Comparison of ENCODE assay signal across 16 cellular contexts in the genomic region with DNA sequence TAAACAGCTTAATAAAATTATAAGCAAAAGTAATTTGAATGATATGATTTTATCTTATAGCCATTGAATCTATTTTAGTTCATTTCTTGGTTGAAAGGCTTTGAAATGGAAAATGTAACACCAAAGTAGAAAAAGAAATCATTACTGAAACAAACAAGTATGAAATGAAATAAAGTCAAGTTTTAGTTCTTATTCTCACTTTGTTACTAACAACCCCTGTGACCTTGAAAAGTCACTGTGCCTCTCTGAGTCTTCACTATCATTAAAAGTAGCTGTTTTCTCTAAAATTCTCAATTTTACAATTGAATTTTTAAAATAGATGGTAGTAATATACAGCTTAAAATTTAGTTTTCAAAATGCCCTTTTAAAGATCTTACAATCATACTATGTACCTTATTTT.
"Had no signal": no experiment of that assay in that cellular context is flagged by ENCODE, and none has a peak within 500 bp of the region (broad histone marks: within the 10 kb centered on the region; RNA-seq: fewer than 3 reads in every experiment).

No MANE protein-coding gene starts in this region.

- ATAC-seq: activated CD4-positive, alpha-beta T cell treated with anti-CD3 and anti-CD28 coated beads for 36 hours; mucosa of descending colon; stimulated activated naive CD8-positive, alpha-beta T cell treated with anti-CD3 and anti-CD28 coated beads, Interleukin-15, Interleukin-2, amounts not matched to agents 100 U/mL and 50 U/mL, for 24 hours; WTC11 had no signal

- DNase-seq: activated CD4-positive, alpha-beta T cell treated with anti-CD3 and anti-CD28 coated beads for 36 hours; activated CD4-positive, alpha-beta T cell treated with anti-CD3 and anti-CD28 coated beads, Interleukin-2, amount 50 U/mL, for 48 hours; activated gamma-delta T cell treated with Interleukin-2 at 50 U/mL for 16 hours; adrenal gland; cerebellar nuclear complex; cortex of kidney; effector CD4-positive, alpha-beta T cell; immature natural killer cell; mucosa of descending colon; naive B cell; stimulated activated CD4-positive, alpha-beta T cell treated with anti-CD3 and anti-CD28 coated beads, Interleukin-2, amount 100 ng/mL, for 24 hours; stimulated activated naive CD8-positive, alpha-beta T cell treated with anti-CD3 and anti-CD28 coated beads, Interleukin-15, Interleukin-2, amounts not matched to agents 100 U/mL and 50 U/mL, for 24 hours; substantia nigra had no signal

- H3K4me3 ChIP-seq: adrenal gland, mucosa of descending colon, right atrium auricular region, tibial nerve had no signal

- H3K4me1 ChIP-seq: adrenal gland, right atrium auricular region, tibial nerve had no signal

- H3K27me3 ChIP-seq: adrenal gland, right atrium auricular region, tibial nerve had no signal

- H3K27ac ChIP-seq: adrenal gland, right atrium auricular region, tibial nerve had no signal

- H3K9me3 ChIP-seq: adrenal gland, mucosa of descending colon, right atrium auricular region, tibial nerve had no signal
